In the genomic region with DNA sequence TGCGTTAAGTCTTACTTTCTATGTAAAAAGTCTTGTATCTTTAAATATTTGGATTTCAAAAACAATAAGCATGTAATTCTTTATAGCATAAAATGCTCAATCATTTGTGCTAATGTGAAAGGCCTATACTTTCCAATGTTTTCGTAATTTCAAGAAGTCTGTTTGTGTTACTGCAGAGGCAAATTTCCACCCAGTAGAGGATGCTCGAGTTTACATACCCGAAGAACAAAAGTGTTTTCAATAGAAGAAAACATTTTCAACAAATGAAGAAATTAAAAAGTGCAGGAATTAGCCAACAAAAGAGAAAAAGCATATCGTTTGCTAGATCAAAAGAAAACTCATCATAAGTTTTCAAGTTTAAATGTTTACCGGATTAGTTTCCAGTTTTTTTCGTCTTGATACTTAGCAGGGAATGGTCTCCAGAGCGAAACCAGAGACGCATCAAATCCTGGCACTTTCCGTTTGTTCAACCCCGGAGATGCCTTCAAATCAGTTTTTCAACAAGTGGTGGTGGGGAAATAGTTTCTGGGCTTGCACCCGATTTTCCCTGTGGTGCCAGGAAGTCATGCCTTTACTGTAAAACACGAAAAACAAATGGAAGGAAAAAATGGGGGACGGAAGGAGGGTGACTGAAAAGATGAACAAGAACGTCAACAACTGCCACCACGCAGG, we compare ENCODE assay signal across 1 cellular context.
A peak's percentile ranks its signal among the peaks of the same experiment; 100 is the strongest.
TF ChIP-seq lines count a peak whose summit lies in the region.

No MANE protein-coding gene starts in this region.

TF ChIP-seq in GM12878, 131 proteins besides CTCF, POLR2A, EP300 and RAD21:
- TF ChIP-seq NBN (IDR thresholded peaks at IDR 0.05) (no peak), PAX8 (IDR thresholded peaks at IDR 0.05) (0 out of 2 replicates have a peak, but pooled peaks have one; percentile 24), SIX5 (IDR thresholded peaks at IDR 0.05; ENCODE audit: low read depth, low read length, severe bottlenecking) (no peak), TCF3 (IDR thresholded peaks at IDR 0.05; ENCODE audit: borderline replicate concordance, insufficient read depth, low read depth, low read length) (no peak), EED (IDR thresholded peaks at IDR 0.05; ENCODE audit: low read depth) (no peak)
- TF ChIP-seq, protein P1, sequence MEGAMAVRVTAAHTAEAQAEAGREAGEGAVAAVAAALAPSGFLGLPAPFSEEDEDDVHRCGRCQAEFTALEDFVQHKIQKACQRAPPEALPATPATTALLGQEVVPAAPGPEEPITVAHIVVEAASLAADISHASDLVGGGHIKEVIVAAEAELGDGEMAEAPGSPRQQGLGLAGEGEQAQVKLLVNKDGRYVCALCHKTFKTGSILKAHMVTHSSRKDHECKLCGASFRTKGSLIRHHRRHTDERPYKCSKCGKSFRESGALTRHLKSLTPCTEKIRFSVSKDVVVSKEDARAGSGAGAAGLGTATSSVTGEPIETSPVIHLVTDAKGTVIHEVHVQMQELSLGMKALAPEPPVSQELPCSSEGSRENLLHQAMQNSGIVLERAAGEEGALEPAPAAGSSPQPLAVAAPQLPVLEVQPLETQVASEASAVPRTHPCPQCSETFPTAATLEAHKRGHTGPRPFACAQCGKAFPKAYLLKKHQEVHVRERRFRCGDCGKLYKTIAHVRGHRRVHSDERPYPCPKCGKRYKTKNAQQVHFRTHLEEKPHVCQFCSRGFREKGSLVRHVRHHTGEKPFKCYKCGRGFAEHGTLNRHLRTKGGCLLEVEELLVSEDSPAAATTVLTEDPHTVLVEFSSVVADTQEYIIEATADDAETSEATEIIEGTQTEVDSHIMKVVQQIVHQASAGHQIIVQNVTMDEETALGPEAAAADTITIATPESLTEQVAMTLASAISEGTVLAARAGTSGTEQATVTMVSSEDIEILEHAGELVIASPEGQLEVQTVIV (IDR thresholded peaks at IDR 0.05; ENCODE audit: borderline replicate concordance, partially characterized antibody): no peak
- TF ChIP-seq, protein P2, sequence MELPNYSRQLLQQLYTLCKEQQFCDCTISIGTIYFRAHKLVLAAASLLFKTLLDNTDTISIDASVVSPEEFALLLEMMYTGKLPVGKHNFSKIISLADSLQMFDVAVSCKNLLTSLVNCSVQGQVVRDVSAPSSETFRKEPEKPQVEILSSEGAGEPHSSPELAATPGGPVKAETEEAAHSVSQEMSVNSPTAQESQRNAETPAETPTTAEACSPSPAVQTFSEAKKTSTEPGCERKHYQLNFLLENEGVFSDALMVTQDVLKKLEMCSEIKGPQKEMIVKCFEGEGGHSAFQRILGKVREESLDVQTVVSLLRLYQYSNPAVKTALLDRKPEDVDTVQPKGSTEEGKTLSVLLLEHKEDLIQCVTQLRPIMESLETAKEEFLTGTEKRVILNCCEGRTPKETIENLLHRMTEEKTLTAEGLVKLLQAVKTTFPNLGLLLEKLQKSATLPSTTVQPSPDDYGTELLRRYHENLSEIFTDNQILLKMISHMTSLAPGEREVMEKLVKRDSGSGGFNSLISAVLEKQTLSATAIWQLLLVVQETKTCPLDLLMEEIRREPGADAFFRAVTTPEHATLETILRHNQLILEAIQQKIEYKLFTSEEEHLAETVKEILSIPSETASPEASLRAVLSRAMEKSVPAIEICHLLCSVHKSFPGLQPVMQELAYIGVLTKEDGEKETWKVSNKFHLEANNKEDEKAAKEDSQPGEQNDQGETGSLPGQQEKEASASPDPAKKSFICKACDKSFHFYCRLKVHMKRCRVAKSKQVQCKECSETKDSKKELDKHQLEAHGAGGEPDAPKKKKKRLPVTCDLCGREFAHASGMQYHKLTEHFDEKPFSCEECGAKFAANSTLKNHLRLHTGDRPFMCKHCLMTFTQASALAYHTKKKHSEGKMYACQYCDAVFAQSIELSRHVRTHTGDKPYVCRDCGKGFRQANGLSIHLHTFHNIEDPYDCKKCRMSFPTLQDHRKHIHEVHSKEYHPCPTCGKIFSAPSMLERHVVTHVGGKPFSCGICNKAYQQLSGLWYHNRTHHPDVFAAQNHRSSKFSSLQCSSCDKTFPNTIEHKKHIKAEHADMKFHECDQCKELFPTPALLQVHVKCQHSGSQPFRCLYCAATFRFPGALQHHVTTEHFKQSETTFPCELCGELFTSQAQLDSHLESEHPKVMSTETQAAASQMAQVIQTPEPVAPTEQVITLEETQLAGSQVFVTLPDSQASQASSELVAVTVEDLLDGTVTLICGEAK (IDR thresholded peaks at IDR 0.05; ENCODE audit: borderline replicate concordance): peak; percentile 31; the same call in 1 of the 2 replicates
